24 cellular contexts compared by ENCODE assay signal in genomic region chr10:760622-761021, GRCh38.
A peak's percentile ranks its signal among the peaks of the same experiment; 100 is the strongest.
DNase-seq lines count a peak whose midpoint lies in the region; ATAC-seq, FAIRE-seq and TF ChIP-seq lines count a peak whose summit lies in the region.
"Had no signal": no experiment of that assay in that cellular context is flagged by ENCODE, and none has a peak within 500 bp of the region (broad histone marks: within the 10 kb centered on the region; RNA-seq: fewer than 3 reads in every experiment).

No MANE protein-coding gene starts in this region.

- FAIRE-seq in HepG2 (lab: Jason Lieb, UNC): no peak
- FAIRE-seq: A549, GM12878, GM19239 had no signal

- no peaks in the 10 kb centered on the region; the same call in 1 of the 2 replicates for H3K9me3 ChIP-seq in HepG2 (ENCODE audit: low read length)
- H3K9me3 ChIP-seq in right lobe of liver: no peaks in the 10 kb centered on the region
- no peaks in the 10 kb centered on the region for H3K9me3 ChIP-seq in MM.1S (replicated peaks; ENCODE audit: insufficient read depth, low read length)
- H3K9me3 ChIP-seq in adipocyte (ENCODE audit: control insufficient read depth, low read length): peaks cover 43% of the 10 kb centered on the region

- H3K9ac ChIP-seq in HepG2 (ENCODE audit: insufficient read depth, low read depth, low read length) (no peak overlapping the region), MM.1S (ENCODE audit: low read length) (no peak overlapping the region), adipocyte (ENCODE audit: low read length) (no peak overlapping the region)
- H3K9ac ChIP-seq: BLaER1 treated with 17β-estradiol and CSF1 and Interleukin-3, amounts not matched to agents 10 nM and 100 nM had no signal

- ATAC-seq in HepG2: no peak
- ATAC-seq in right lobe of liver: no peak
- ATAC-seq in GM21825 (IDR thresholded peaks at IDR 0.05; ENCODE audit: unreplicated experiment): no peak
- ATAC-seq: A549, GM12878, GM23338, HCT116 had no signal

- H2AFZ ChIP-seq in HepG2 (ENCODE audit: low read length) (no peak overlapping the region), MM.1S (ENCODE audit: low read length) (no peak overlapping the region)
- H2AFZ ChIP-seq: GM23338 had no signal

- TF ChIP-seq RAD21 in HepG2 (CRISPR knock-in tag; IDR thresholded peaks at IDR 0.05): no peak

- H3K27me3 ChIP-seq in HepG2 (ENCODE audit: control insufficient read depth in 1 of 2, insufficient read depth in 2 of 2, low read length in 2 of 2): peaks cover 2 to 9% of the 10 kb centered on the region in 2 experiments; a peak in 3 of 5 replicates
- H3K27me3 ChIP-seq in right lobe of liver: no peaks in the 10 kb centered on the region
- no peaks in the 10 kb centered on the region for H3K27me3 ChIP-seq in MM.1S (replicated peaks; ENCODE audit: insufficient read depth, low read length)
- H3K27me3 ChIP-seq in adipocyte (replicated peaks; ENCODE audit: control insufficient read depth, insufficient read depth, low read length): peaks cover 4% of the 10 kb centered on the region
- H3K27me3 ChIP-seq: BE2C had no signal

- POLR2A ChIA-PET in HepG2 (lab: Yijun Ruan, JAX): no interaction called here

- intact Hi-C loops in HepG2 (cut with micrococcal nuclease; ENCODE audit: unreplicated experiment) (no loop called here), right lobe of liver (cut with DNase I) (no loop called here), lower leg skin (cut with DNase I; ENCODE audit: low total_unique reads) (no loop called here)

- H3F3A ChIP-seq in MM.1S (ENCODE audit: insufficient read depth, low read length): no peaks in the 10 kb centered on the region

- H3K9me2 ChIP-seq in MM.1S (replicated peaks; ENCODE audit: insufficient read depth, low read length): no peaks in the 10 kb centered on the region

- H3K36me3 ChIP-seq in HepG2 (replicated peaks in 1 of 2; ENCODE audit: control insufficient read depth in 1 of 2, insufficient read depth in 2 of 2, low read length in 2 of 2) (no peaks in the 10 kb centered on the region), right lobe of liver (no peaks in the 10 kb centered on the region), MM.1S (replicated peaks; ENCODE audit: insufficient read depth, low read length) (no peaks in the 10 kb centered on the region), adipocyte (ENCODE audit: control insufficient read depth, insufficient read depth, low read length, severe bottlenecking) (no peaks in the 10 kb centered on the region)
- H3K36me3 ChIP-seq: BE2C; BLaER1 treated with 17β-estradiol and CSF1 and Interleukin-3, amounts not matched to agents 10 nM and 100 nM had no signal

- no peak overlapping the region for H3K27ac ChIP-seq in HepG2 (ENCODE audit: extremely low read length, insufficient read depth, low read length)
- no peak overlapping the region for H3K27ac ChIP-seq in right lobe of liver
- H3K27ac ChIP-seq in MM.1S (ENCODE audit: low read length): no peak overlapping the region
- H3K27ac ChIP-seq: A549; BLaER1 treated with 17β-estradiol and CSF1 and Interleukin-3, amounts not matched to agents 10 nM and 100 nM had no signal

- no peaks in the 10 kb centered on the region for H3K4me1 ChIP-seq in HepG2 (ENCODE audit: insufficient read depth, low read length)
- no peaks in the 10 kb centered on the region for H3K4me1 ChIP-seq in right lobe of liver
- peaks cover 13% of the 10 kb centered on the region for H3K4me1 ChIP-seq in MM.1S (ENCODE audit: low read length)
- no peaks in the 10 kb centered on the region for H3K4me1 ChIP-seq in adipocyte (ENCODE audit: control insufficient read depth, insufficient read depth, low read length)
- H3K4me1 ChIP-seq: A549, BE2C had no signal

- CTCF ChIA-PET in HepG2 (lab: Yijun Ruan, JAX; ENCODE audit: low intra/inter-chr PET ratio, low total read pairs): no interaction called here

- H4K20me1 ChIP-seq in HepG2 (ENCODE audit: insufficient read depth, low read length): no peaks in the 10 kb centered on the region
- H4K20me1 ChIP-seq in MM.1S (ENCODE audit: insufficient read depth, low read length): no peaks in the 10 kb centered on the region
- H4K20me1 ChIP-seq: BLaER1 treated with 17β-estradiol and CSF1 and Interleukin-3, amounts not matched to agents 10 nM and 100 nM had no signal

- H3K4me3 ChIP-seq in HepG2 (replicated peaks in 1 of 3; ENCODE audit: insufficient read depth in 1 of 3, low read depth in 2 of 3, low read length in 3 of 3) (no peak overlapping the region), right lobe of liver (no peak overlapping the region), MM.1S (ENCODE audit: low read length) (no peak overlapping the region), adipocyte (ENCODE audit: low read length) (peak overlapping the region; percentile 7), lower leg skin (ENCODE audit: low read depth, poor library complexity, severe bottlenecking) (no peak overlapping the region)
- H3K4me3 ChIP-seq: A549; BLaER1 treated with 17β-estradiol and CSF1 and Interleukin-3, amounts not matched to agents 10 nM and 100 nM; GM12878; GM23338 had no signal

- TF ChIP-seq EP300 in HepG2 (IDR thresholded peaks at IDR 0.05; ENCODE audit: low read depth in 2 of 2, low read length in 2 of 2) (no peak), HepG2 (CRISPR knock-in tag; IDR thresholded peaks at IDR 0.05; ENCODE audit: borderline replicate concordance) (no peak)

- no peak for TF ChIP-seq POLR2A in HepG2 (IDR thresholded peaks at IDR 0.05; ENCODE audit: insufficient read depth in 1 of 2, low read depth in 2 of 2, low read length in 2 of 2)
- no peak for TF ChIP-seq POLR2A in right lobe of liver (IDR thresholded peaks at IDR 0.05)
- no peak for TF ChIP-seq POLR2A in lower leg skin (IDR thresholded peaks at IDR 0.05)

- DNase-seq in HepG2 (ENCODE audit: low spot score): no peak
- no peak for DNase-seq in right lobe of liver
- DNase-seq in MM.1S: no peak
- DNase-seq in adipocyte (ENCODE audit: low read depth): no peak
- no peak for DNase-seq in activated naive CD4-positive, alpha-beta T cell (lab: John Stamatoyannopoulos, UW)
- no peak for DNase-seq in lower leg skin (ENCODE audit: low spot score in 2 of 2)
- DNase-seq: 8988T; ACHN; AML-193; BE2C; Calu3; CD4-positive, alpha-beta T cell; CD8-positive, alpha-beta memory T cell; DMS79; EL; GDM1; H9 had no signal

- WGBS in HepG2 (ENCODE audit: low lambda C conversion rate): 40% methylated on average over 2 of the region's 2 CpGs
- 63% methylated on average over 2 of the region's 2 CpGs for whole genome bisulfite sequencing in right lobe of liver (ENCODE audit: insufficient coverage, low coverage, low lambda C conversion rate, missing lambda C conversion rate)
- 83 to 90% methylated on average over 2 of the region's 2 CpGs for WGBS in lower leg skin, 2 donors

- BruUV-seq in HepG2 (replicated peaks; lab: Mats Ljungman, UMichigan): no TSS peak

- H3K4me2 ChIP-seq in HepG2 (ENCODE audit: low read depth, low read length) (no peak overlapping the region), MM.1S (ENCODE audit: low read depth, low read length) (peak overlapping the region; percentile 26; the same call in 1 of the 2 replicates)
- H3K4me2 ChIP-seq: A549, GM23338 had no signal

- in situ Hi-C loops in HepG2 (cut with HindIII; ENCODE audit: extremely low pct_ligation_motif_present, low pct_unique_long_range_greater_than_20kb): no loop called here

- TF ChIP-seq CTCF in HepG2 (CRISPR knock-in tag; IDR thresholded peaks at IDR 0.05) (no peak), right lobe of liver (IDR thresholded peaks at IDR 0.05) (no peak), MM.1S (IDR thresholded peaks at IDR 0.05; ENCODE audit: low read length) (no peak), lower leg skin (IDR thresholded peaks at IDR 0.05) (no peak)

- H3K79me2 ChIP-seq in HepG2 (ENCODE audit: insufficient read depth, low read length): no peaks in the 10 kb centered on the region
- H3K79me2 ChIP-seq in MM.1S (ENCODE audit: low read length): no peaks in the 10 kb centered on the region

TF ChIP-seq in HepG2, 621 proteins besides CTCF, POLR2A, EP300 and RAD21:
- TF ChIP-seq HBP1 (CRISPR knock-in tag; IDR thresholded peaks at IDR 0.05; ENCODE audit: low read depth): no peak
- TF ChIP-seq ZNF160 (CRISPR knock-in tag; IDR thresholded peaks at IDR 0.05): peak; percentile 90; the same call in 1 of the 2 replicates
